In genomic region chr3:67724434-67724833, GRCh38 we compare ENCODE assay signal across 18 cellular contexts.
DNase-seq lines count a peak whose midpoint lies in the region; ATAC-seq and TF ChIP-seq lines count a peak whose summit lies in the region.
"Had no signal": no experiment of that assay in that cellular context is flagged by ENCODE, and none has a peak within 500 bp of the region (broad histone marks: within the 10 kb centered on the region; RNA-seq: fewer than 3 reads in every experiment).

No MANE protein-coding gene starts in this region.

- no peak overlapping the region for H3K4me2 ChIP-seq in neural progenitor cell
- H3K4me2 ChIP-seq: A549; BLaER1 treated with 17β-estradiol and CSF1 and Interleukin-3, amounts not matched to agents 10 nM and 100 nM had no signal

- H3K79me2 ChIP-seq in neural progenitor cell (ENCODE audit: low read depth), result no peaks in the 10 kb centered on the region

- H3K9me3 ChIP-seq in neural progenitor cell (ENCODE audit: low read depth), result no peaks in the 10 kb centered on the region

- no peaks in the 10 kb centered on the region for H3K27me3 ChIP-seq in neural progenitor cell
- H3K27me3 ChIP-seq: BLaER1 treated with 17β-estradiol and CSF1 and Interleukin-3, amounts not matched to agents 10 nM and 100 nM had no signal

- H3F3A ChIP-seq in neural progenitor cell (ENCODE audit: low read depth), result no peaks in the 10 kb centered on the region

- TF ChIP-seq CTCF in neural progenitor cell (IDR thresholded peaks at IDR 0.05), result no peak

- peaks cover 8% of the 10 kb centered on the region for H3K4me1 Mint-ChIP-seq in activated naive CD8-positive, alpha-beta T cell treated with anti-CD3 and anti-CD28 coated beads, Interleukin-2, amount 50 U/mL, for 24 hours
- peaks cover 11% of the 10 kb centered on the region for H3K4me1 Mint-ChIP-seq in activated naive CD8-positive, alpha-beta T cell treated with anti-CD3 and anti-CD28 coated beads for 36 hours
- H3K4me1 Mint-ChIP-seq in stimulated activated naive CD8-positive, alpha-beta T cell treated with anti-CD3 and anti-CD28 coated beads, Interleukin-15, Interleukin-2, amounts not matched to agents 100 ng/mL and 50 ng/mL, for 24 hours (ENCODE audit: low read depth), result peaks cover 13% of the 10 kb centered on the region
- H3K4me1 Mint-ChIP-seq in neural progenitor cell, result no peaks in the 10 kb centered on the region
- H3K4me1 Mint-ChIP-seq: B cell had no signal

- H2AFZ ChIP-seq in neural progenitor cell (replicated peaks), result peak overlapping the region; percentile 5

- no peak overlapping the region for H3K27ac Mint-ChIP-seq in activated naive CD8-positive, alpha-beta T cell treated with anti-CD3 and anti-CD28 coated beads, Interleukin-2, amount 50 U/mL, for 24 hours
- no peak overlapping the region for H3K27ac Mint-ChIP-seq in activated naive CD8-positive, alpha-beta T cell treated with anti-CD3 and anti-CD28 coated beads for 36 hours
- H3K27ac Mint-ChIP-seq in stimulated activated naive CD8-positive, alpha-beta T cell treated with anti-CD3 and anti-CD28 coated beads, Interleukin-15, Interleukin-2, amounts not matched to agents 100 ng/mL and 50 ng/mL, for 24 hours, result peak overlapping the region; percentile 28
- H3K27ac Mint-ChIP-seq in neural progenitor cell, result no peak overlapping the region
- H3K27ac Mint-ChIP-seq: B cell; CD4-positive, alpha-beta T cell; CD8-positive, alpha-beta T cell had no signal

- DNase-seq in activated naive CD8-positive, alpha-beta T cell treated with anti-CD3 and anti-CD28 coated beads, Interleukin-2, amount 50 U/mL, for 24 hours, result no peak
- no peak for DNase-seq in activated naive CD8-positive, alpha-beta T cell treated with anti-CD3 and anti-CD28 coated beads for 36 hours
- DNase-seq in stimulated activated naive CD8-positive, alpha-beta T cell treated with anti-CD3 and anti-CD28 coated beads, Interleukin-15, Interleukin-2, amounts not matched to agents 100 U/mL and 50 U/mL, for 24 hours, result no peak
- DNase-seq in neural progenitor cell (ENCODE audit: low spot score) (no peak), cardiac septum (ENCODE audit: low spot score) (no peak)
- DNase-seq: AML-193; Caco-2; Calu3; CD4-positive, alpha-beta T cell; CD8-positive, alpha-beta T cell; DMS79 treated with DMSO at 0.1 percent for 48 hours; GF-D8 had no signal

- no peaks in the 10 kb centered on the region for H3K27me3 Mint-ChIP-seq in activated naive CD8-positive, alpha-beta T cell treated with anti-CD3 and anti-CD28 coated beads, Interleukin-2, amount 50 U/mL, for 24 hours
- no peaks in the 10 kb centered on the region for H3K27me3 Mint-ChIP-seq in activated naive CD8-positive, alpha-beta T cell treated with anti-CD3 and anti-CD28 coated beads for 36 hours
- H3K27me3 Mint-ChIP-seq in stimulated activated naive CD8-positive, alpha-beta T cell treated with anti-CD3 and anti-CD28 coated beads, Interleukin-15, Interleukin-2, amounts not matched to agents 100 ng/mL and 50 ng/mL, for 24 hours, result no peaks in the 10 kb centered on the region
- H3K27me3 Mint-ChIP-seq in neural progenitor cell (ENCODE audit: insufficient read depth, low read depth), result no peaks in the 10 kb centered on the region
- H3K27me3 Mint-ChIP-seq: B cell; CD4-positive, alpha-beta T cell had no signal

- H3K36me3 Mint-ChIP-seq in activated naive CD8-positive, alpha-beta T cell treated with anti-CD3 and anti-CD28 coated beads, Interleukin-2, amount 50 U/mL, for 24 hours (ENCODE audit: low read depth), result peaks cover 6% of the 10 kb centered on the region
- peaks cover 20% of the 10 kb centered on the region for H3K36me3 Mint-ChIP-seq in activated naive CD8-positive, alpha-beta T cell treated with anti-CD3 and anti-CD28 coated beads for 36 hours
- H3K36me3 Mint-ChIP-seq in stimulated activated naive CD8-positive, alpha-beta T cell treated with anti-CD3 and anti-CD28 coated beads, Interleukin-15, Interleukin-2, amounts not matched to agents 100 ng/mL and 50 ng/mL, for 24 hours (ENCODE audit: low read depth), result no peaks in the 10 kb centered on the region
- H3K36me3 Mint-ChIP-seq in neural progenitor cell, result no peaks in the 10 kb centered on the region

- peaks cover 36% of the 10 kb centered on the region for H3K9me3 Mint-ChIP-seq in activated naive CD8-positive, alpha-beta T cell treated with anti-CD3 and anti-CD28 coated beads, Interleukin-2, amount 50 U/mL, for 24 hours
- peaks cover 13% of the 10 kb centered on the region for H3K9me3 Mint-ChIP-seq in activated naive CD8-positive, alpha-beta T cell treated with anti-CD3 and anti-CD28 coated beads for 36 hours
- peaks cover 14% of the 10 kb centered on the region for H3K9me3 Mint-ChIP-seq in stimulated activated naive CD8-positive, alpha-beta T cell treated with anti-CD3 and anti-CD28 coated beads, Interleukin-15, Interleukin-2, amounts not matched to agents 100 ng/mL and 50 ng/mL, for 24 hours
- H3K9me3 Mint-ChIP-seq in neural progenitor cell, result peaks cover 7% of the 10 kb centered on the region

- H4K20me1 ChIP-seq in neural progenitor cell (ENCODE audit: low read depth), result no peaks in the 10 kb centered on the region
- H4K20me1 ChIP-seq: BLaER1 treated with 17β-estradiol and CSF1 and Interleukin-3, amounts not matched to agents 10 nM and 100 nM had no signal

- intact Hi-C loops in cardiac septum (cut with DNase I), result no loop called here

- H3K4me3 Mint-ChIP-seq in activated naive CD8-positive, alpha-beta T cell treated with anti-CD3 and anti-CD28 coated beads, Interleukin-2, amount 50 U/mL, for 24 hours, result no peak overlapping the region
- H3K4me3 Mint-ChIP-seq in activated naive CD8-positive, alpha-beta T cell treated with anti-CD3 and anti-CD28 coated beads for 36 hours, result no peak overlapping the region
- H3K4me3 Mint-ChIP-seq in stimulated activated naive CD8-positive, alpha-beta T cell treated with anti-CD3 and anti-CD28 coated beads, Interleukin-15, Interleukin-2, amounts not matched to agents 100 ng/mL and 50 ng/mL, for 24 hours, result no peak overlapping the region
- no peak overlapping the region for H3K4me3 Mint-ChIP-seq in neural progenitor cell
- H3K4me3 Mint-ChIP-seq: B cell; CD4-positive, alpha-beta T cell; CD8-positive, alpha-beta T cell had no signal

- H3K9ac ChIP-seq in neural progenitor cell, result no peak overlapping the region
- H3K9ac ChIP-seq: BLaER1 treated with 17β-estradiol and CSF1 and Interleukin-3, amounts not matched to agents 10 nM and 100 nM had no signal

- ATAC-seq in activated naive CD8-positive, alpha-beta T cell treated with anti-CD3 and anti-CD28 coated beads, Interleukin-2, amount 50 U/mL, for 24 hours, result peak; percentile 24
- ATAC-seq in stimulated activated naive CD8-positive, alpha-beta T cell treated with anti-CD3 and anti-CD28 coated beads, Interleukin-15, Interleukin-2, amounts not matched to agents 100 U/mL and 50 U/mL, for 24 hours, result no peak
- ATAC-seq: A549; CD8-positive, alpha-beta T cell had no signal

- H3K4me1 ChIP-seq in neural progenitor cell, result no peaks in the 10 kb centered on the region
- H3K4me1 ChIP-seq: A549; BLaER1 treated with 17β-estradiol and CSF1 and Interleukin-3, amounts not matched to agents 10 nM and 100 nM; Caco-2 had no signal

- no peak overlapping the region for H3K27ac ChIP-seq in neural progenitor cell
- H3K27ac ChIP-seq: 22Rv1; A549; BLaER1 treated with 17β-estradiol and CSF1 and Interleukin-3, amounts not matched to agents 10 nM and 100 nM; C4-2B had no signal

- no peaks in the 10 kb centered on the region for H3K36me3 ChIP-seq in neural progenitor cell
- H3K36me3 ChIP-seq: BLaER1 treated with 17β-estradiol and CSF1 and Interleukin-3, amounts not matched to agents 10 nM and 100 nM had no signal

- no peak overlapping the region for H3K4me3 ChIP-seq in neural progenitor cell
- H3K4me3 ChIP-seq: A549; BLaER1 treated with 17β-estradiol and CSF1 and Interleukin-3, amounts not matched to agents 10 nM and 100 nM had no signal
